ENCODE assay signal across 11 cellular contexts in the genomic region with DNA sequence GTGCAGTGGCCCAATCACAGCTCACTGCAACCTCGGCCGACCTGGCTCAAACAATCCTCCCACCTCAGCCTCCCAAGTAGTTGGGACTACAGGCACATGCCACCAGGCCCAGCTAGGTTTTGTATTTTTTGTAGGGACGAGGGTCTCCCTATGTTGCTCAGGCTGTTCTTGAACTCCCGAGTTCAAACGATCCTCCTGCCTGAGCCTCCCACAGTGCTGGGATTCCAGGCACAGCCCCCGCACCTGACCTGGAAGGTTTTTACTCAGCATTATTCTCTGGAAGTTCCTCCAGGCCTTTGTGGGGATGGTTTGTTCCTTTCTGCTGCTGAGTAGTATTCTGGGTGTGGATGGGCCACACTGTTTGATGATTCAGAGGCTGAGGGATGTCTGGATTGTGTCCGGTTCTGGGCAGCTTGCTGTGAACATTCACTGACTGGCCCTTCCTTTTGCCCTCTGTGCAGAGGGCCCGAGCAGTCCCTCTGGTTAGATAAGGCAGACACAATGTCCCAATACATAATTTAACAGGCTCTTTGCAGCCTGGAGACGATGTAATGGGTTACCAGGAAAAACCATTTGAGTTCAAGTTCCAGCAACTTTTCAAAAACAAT. TPM values are rescaled to one million over a fixed set of nuclear protein-coding genes. Genes with fewer than 3 reads are reported as not detected.
A peak's percentile ranks its signal among the peaks of the same experiment; 100 is the strongest.
DNase-seq lines count a peak whose midpoint lies in the region; ATAC-seq and TF ChIP-seq lines count a peak whose summit lies in the region.
"Had no signal": no experiment of that assay in that cellular context is flagged by ENCODE, and none has a peak within 500 bp of the region (broad histone marks: within the 10 kb centered on the region; RNA-seq: fewer than 3 reads in every experiment).

No MANE protein-coding gene starts in this region.

- H3K9me3 ChIP-seq in AG04450 (ENCODE audit: control insufficient read depth, insufficient read depth, low read length), result no peaks in the 10 kb centered on the region
- H3K9me3 ChIP-seq in neuron (ENCODE audit: low read length), result no peaks in the 10 kb centered on the region
- H3K9me3 ChIP-seq in OCI-LY7 (ENCODE audit: low read length), result no peaks in the 10 kb centered on the region
- H3K9me3 ChIP-seq: BLaER1 treated with 17β-estradiol and CSF1 and Interleukin-3, amounts not matched to agents 10 nM and 100 nM had no signal

- CTCF ChIA-PET in AG04450 (lab: Charles Lee), result no interaction called here
- CTCF ChIA-PET in OCI-LY7 (lab: Charles Lee; ENCODE audit: unreplicated experiment), result no interaction called here

- H3K9me2 ChIP-seq in OCI-LY7 (ENCODE audit: insufficient read depth, low read length), result no peaks in the 10 kb centered on the region

- peak; percentile 45 for DNase-seq in AG04450 (ENCODE audit: low read depth, low spot score)
- DNase-seq in RPMI7951 (ENCODE audit: low read depth), result peak; percentile 89
- peak; percentile 93 for DNase-seq in fibroblast of pulmonary artery (ENCODE audit: low read depth)
- DNase-seq in OCI-LY7 (ENCODE audit: low spot score), result no peak
- no peak for DNase-seq in activated CD8-positive, alpha-beta memory T cell treated with anti-CD3 and anti-CD28 coated beads, Interleukin-2, amount 50 U/mL, for 4 hours
- no peak for DNase-seq in activated effector memory CD4-positive, alpha-beta T cell treated with anti-CD3 and anti-CD28 coated beads, Interleukin-2, amount 50 U/mL, for 16 hours
- DNase-seq: naive B cell had no signal

- TF ChIP-seq CTCF in AG04450 (IDR thresholded peaks at IDR 0.05; ENCODE audit: low read depth, low read length), result no peak
- no peak for TF ChIP-seq CTCF in fibroblast of pulmonary artery (IDR thresholded peaks at IDR 0.05; ENCODE audit: low read length, missing control alignments)
- TF ChIP-seq CTCF in OCI-LY7 (conservative IDR thresholded peaks at IDR 0.05; ENCODE audit: low read length), result no peak

- no peaks in the 10 kb centered on the region for H3K36me3 ChIP-seq in neuron (ENCODE audit: insufficient read depth, low read length)
- no peaks in the 10 kb centered on the region for H3K36me3 ChIP-seq in OCI-LY7 (ENCODE audit: insufficient read depth, low read length)

- no peak for ATAC-seq in HG02642 (IDR thresholded peaks at IDR 0.05; ENCODE audit: poor library complexity, unreplicated experiment)
- ATAC-seq: activated CD4-positive, CD25-positive, alpha-beta regulatory T cell treated with anti-CD3 and anti-CD28 coated beads, Interleukin-2, amount 50 U/mL, for 24 hours had no signal

- H4K20me1 ChIP-seq in OCI-LY7 (ENCODE audit: insufficient read depth, low read length), result no peaks in the 10 kb centered on the region
- H4K20me1 ChIP-seq: BLaER1 treated with 17β-estradiol and CSF1 and Interleukin-3, amounts not matched to agents 10 nM and 100 nM had no signal

- BruUV-seq in OCI-LY7 (replicated peaks; lab: Mats Ljungman, UMichigan), result no TSS peak

- no peaks in the 10 kb centered on the region for H3K27me3 ChIP-seq in AG04450 (ENCODE audit: control insufficient read depth, insufficient read depth, low read length)
- H3K27me3 ChIP-seq in neuron (ENCODE audit: insufficient read depth, low read length), result no peaks in the 10 kb centered on the region
- H3K27me3 ChIP-seq: BLaER1 treated with 17β-estradiol and CSF1 and Interleukin-3, amounts not matched to agents 10 nM and 100 nM had no signal

- H3K79me2 ChIP-seq in OCI-LY7 (ENCODE audit: insufficient read depth, low read depth, low read length), result peaks cover 2% of the 10 kb centered on the region; the same call in 1 of the 2 replicates

- POLR2A ChIA-PET in AG04450 (lab: Yijun Ruan, JAX), result interaction anchor here (0.5 kb wide), 1 partner anchor 16 kb away, joined by 5 read pairs; no protein-coding TSS in a partner anchor
- POLR2A ChIA-PET in OCI-LY7 (lab: Charles Lee), result no interaction called here

- H3K27ac ChIP-seq in AG04450 (ENCODE audit: low read depth, low read length), result peak overlapping the region; percentile 78
- H3K27ac ChIP-seq in OCI-LY7 (ENCODE audit: low read depth, low read length, poor library complexity, severe bottlenecking), result no peak overlapping the region
- H3K27ac ChIP-seq: BLaER1 treated with 17β-estradiol and CSF1 and Interleukin-3, amounts not matched to agents 10 nM and 100 nM had no signal

- intact Hi-C loops in OCI-LY7 (cut with micrococcal nuclease; ENCODE audit: unreplicated experiment), result no loop called here

- H3K4me3 ChIP-seq in AG04450 (ENCODE audit: low read depth, low read length), result no peak overlapping the region
- no peak overlapping the region for H3K4me3 ChIP-seq in fibroblast of pulmonary artery (replicated peaks; ENCODE audit: low read depth, low read length)
- no peak overlapping the region for H3K4me3 ChIP-seq in neuron (ENCODE audit: low read length)
- H3K4me3 ChIP-seq in OCI-LY7 (ENCODE audit: low read depth, low read length, poor library complexity, severe bottlenecking), result no peak overlapping the region
- H3K4me3 ChIP-seq: BLaER1 treated with 17β-estradiol and CSF1 and Interleukin-3, amounts not matched to agents 10 nM and 100 nM had no signal

- peak overlapping the region; percentile 47 for H2AFZ ChIP-seq in neuron (ENCODE audit: low read depth, low read length)
- no peak overlapping the region for H2AFZ ChIP-seq in OCI-LY7 (ENCODE audit: low read length)

- no peak overlapping the region for H3K4me2 ChIP-seq in OCI-LY7 (ENCODE audit: low read length)

- H3K4me1 ChIP-seq in neuron (ENCODE audit: insufficient read depth, low read length), result peaks cover 19% of the 10 kb centered on the region
- peaks cover 3% of the 10 kb centered on the region for H3K4me1 ChIP-seq in OCI-LY7 (ENCODE audit: insufficient read depth, low read length, poor library complexity, severe bottlenecking)

RNA-seq across cellular contexts. Expression of a gene that starts 6.0 kb away (rescaled TPM):
- polyA plus RNA-seq in AG04450 (2011; rRNA removed), result 26.0 and 26.8 TPM in 2 replicates
- 20.1 and 24.7 TPM in 2 replicates for polyA minus RNA-seq in AG04450 (2011; rRNA and poly(A)+ RNA removed)
- 11.8 and 24.5 TPM in 2 replicates for total RNA-seq in RPMI7951 (2014; rRNA removed; shearing (Covaris generic))
- 29.9 and 37.4 TPM in 2 replicates for total RNA-seq in OCI-LY7 (2014; rRNA removed; shearing (Covaris generic))
- total RNA-seq in OCI-LY7 (2022), result 54.7 and 62.5 TPM in 2 replicates

Comparison
In these comparisons a context has a peak if more than half of its experiments do, and no peak if none do; other contexts are left out.
1. DNase-seq: peak in AG04450 (single experiment), RPMI7951 (single experiment) and fibroblast of pulmonary artery (single experiment); none in OCI-LY7 (single experiment), activated CD8-positive, alpha-beta memory T cell treated with anti-CD3 and anti-CD28 coated beads, Interleukin-2, amount 50 U/mL, for 4 hours (single experiment) and activated effector memory CD4-positive, alpha-beta T cell treated with anti-CD3 and anti-CD28 coated beads, Interleukin-2, amount 50 U/mL, for 16 hours (single experiment).